Comparison of ENCODE assay signal across 17 cellular contexts in genomic region chr11:122714021-122714420, GRCh38. TPM values are rescaled to one million over a fixed set of nuclear protein-coding genes. Genes with fewer than 3 reads are reported as not detected.
DNase-seq lines count a peak whose midpoint lies in the region; ATAC-seq, FAIRE-seq and TF ChIP-seq lines count a peak whose summit lies in the region.
"Had no signal": no experiment of that assay in that cellular context is flagged by ENCODE, and none has a peak within 500 bp of the region (broad histone marks: within the 10 kb centered on the region; RNA-seq: fewer than 3 reads in every experiment).

No MANE protein-coding gene starts in this region.

- H3K4ac ChIP-seq in mesendoderm (ENCODE audit: low read depth, low read length): no peak overlapping the region

- H3K4me3 ChIP-seq in CD4-positive, CD25-positive, alpha-beta regulatory T cell (ENCODE audit: low read depth, low read length): no peak overlapping the region
- H3K4me3 ChIP-seq in bronchial epithelial cell (ENCODE audit: low read depth, low read length): no peak overlapping the region
- no peak overlapping the region for H3K4me3 ChIP-seq in WERI-Rb-1 (ENCODE audit: low read depth, low read length)
- H3K4me3 ChIP-seq in mesendoderm (ENCODE audit: low read length): no peak overlapping the region
- H3K4me3 ChIP-seq: stomach had no signal

- peaks cover 20% of the 10 kb centered on the region for H3K4me1 ChIP-seq in CD4-positive, CD25-positive, alpha-beta regulatory T cell (ENCODE audit: control insufficient read depth, insufficient read depth, low read length, poor library complexity, severe bottlenecking)
- peaks cover 7% of the 10 kb centered on the region for H3K4me1 ChIP-seq in mesendoderm (ENCODE audit: control insufficient read depth, low read depth, low read length)

- H3K79me2 ChIP-seq in mesendoderm (ENCODE audit: control insufficient read depth, insufficient read depth, low read length): no peaks in the 10 kb centered on the region

- ATAC-seq in CD4-positive, CD25-positive, alpha-beta regulatory T cell (ENCODE audit: low read depth in 2 of 2): no peak
- ATAC-seq in GM18909 (IDR thresholded peaks at IDR 0.05; ENCODE audit: poor library complexity, unreplicated experiment) (peak; percentile 39), HG02981 (IDR thresholded peaks at IDR 0.05; ENCODE audit: unreplicated experiment) (peak; percentile 36), HG03457 (IDR thresholded peaks at IDR 0.05; ENCODE audit: unreplicated experiment) (no peak)

- H4K8ac ChIP-seq in mesendoderm (ENCODE audit: low read depth, low read length): no peak overlapping the region

- DNase-seq in CD4-positive, CD25-positive, alpha-beta regulatory T cell: no peak
- DNase-seq in bronchial epithelial cell (ENCODE audit: low read depth): no peak
- no peak for DNase-seq in WERI-Rb-1
- DNase-seq in mesendoderm: no peak
- DNase-seq in NOMO-1 treated with dmso at 0.1 percent for 144 hours (lab: John Stamatoyannopoulos, UW; ENCODE audit: unreplicated experiment): no peak
- DNase-seq: activated gamma-delta T cell; DMS79; endodermal cell; kidney; stimulated activated CD4-positive, alpha-beta T cell treated with anti-CD3 and anti-CD28 coated beads, Interleukin-4, amount 100 ng/mL, for 4 hours; stomach had no signal

- no peak overlapping the region for H3K9ac ChIP-seq in mesendoderm (ENCODE audit: low read length)

- no peak overlapping the region for H2BK5ac ChIP-seq in mesendoderm (ENCODE audit: low read length)

- H3K36me3 ChIP-seq in CD4-positive, CD25-positive, alpha-beta regulatory T cell (ENCODE audit: control insufficient read depth, insufficient read depth, low read length): peaks cover 5% of the 10 kb centered on the region
- H3K36me3 ChIP-seq in bronchial epithelial cell (ENCODE audit: control insufficient read depth, insufficient read depth, low read length) (peaks cover 2% of the 10 kb centered on the region), WERI-Rb-1 (no peaks in the 10 kb centered on the region), mesendoderm (ENCODE audit: control insufficient read depth, insufficient read depth, low read length) (no peaks in the 10 kb centered on the region)
- H3K36me3 ChIP-seq: stomach had no signal

- no peak overlapping the region for H3K56ac ChIP-seq in mesendoderm (ENCODE audit: low read length)

- H2BK15ac ChIP-seq in mesendoderm (replicated peaks; ENCODE audit: low read depth): no peak overlapping the region

- no peak overlapping the region for H2AK5ac ChIP-seq in mesendoderm (ENCODE audit: low read length)

- no peak overlapping the region for H4K5ac ChIP-seq in mesendoderm (ENCODE audit: low read length)

- FAIRE-seq in bronchial epithelial cell (lab: Jason Lieb, UNC): peak; percentile 83
- FAIRE-seq: frontal cortex, kidney, RCC 7860 had no signal

- no peaks in the 10 kb centered on the region for H3K9me3 Mint-ChIP-seq in CD4-positive, CD25-positive, alpha-beta regulatory T cell
- H3K9me3 Mint-ChIP-seq: endodermal cell; T-helper 1 cell treated with Interleukin-12 subunit alpha and Interleukin-12 subunit beta and Interleukin-4 antibody, amounts not matched to agents 30 μg/mL and 1 μg/mL, for 36 hours had no signal

- no peak for TF ChIP-seq CTCF in bronchial epithelial cell (IDR thresholded peaks at IDR 0.05; ENCODE audit: insufficient read depth, low read length, severe bottlenecking)
- no peak for TF ChIP-seq CTCF in WERI-Rb-1 (IDR thresholded peaks at IDR 0.05; ENCODE audit: low read depth, low read length)

- no peak overlapping the region for H3K4me2 ChIP-seq in mesendoderm (ENCODE audit: low read length)

- H3K27me3 ChIP-seq in CD4-positive, CD25-positive, alpha-beta regulatory T cell (ENCODE audit: control insufficient read depth, insufficient read depth, low read length): no peaks in the 10 kb centered on the region
- H3K27me3 ChIP-seq in bronchial epithelial cell (ENCODE audit: control insufficient read depth, insufficient read depth, low read length) (no peaks in the 10 kb centered on the region), WERI-Rb-1 (ENCODE audit: insufficient read depth, low read depth, severe bottlenecking) (peaks cover 77% of the 10 kb centered on the region), mesendoderm (ENCODE audit: insufficient read depth, low read length, poor library complexity) (no peaks in the 10 kb centered on the region)
- H3K27me3 ChIP-seq: stomach had no signal

- H2BK120ac ChIP-seq in mesendoderm (ENCODE audit: low read depth, low read length): no peak overlapping the region

- H3K27ac ChIP-seq in CD4-positive, CD25-positive, alpha-beta regulatory T cell (ENCODE audit: insufficient read depth, low read length, poor library complexity, severe bottlenecking): no peak overlapping the region
- H3K27ac ChIP-seq in WERI-Rb-1 (no peak overlapping the region), mesendoderm (ENCODE audit: low read depth, low read length) (no peak overlapping the region)

- H3K18ac ChIP-seq in mesendoderm (ENCODE audit: low read length): no peak overlapping the region

- H3K27me3 Mint-ChIP-seq in CD4-positive, CD25-positive, alpha-beta regulatory T cell: no peaks in the 10 kb centered on the region

- H3K23ac ChIP-seq in mesendoderm (ENCODE audit: low read length): no peak overlapping the region

- peaks cover 16 to 82% (median 49%) of the 10 kb centered on the region in 4 donors for H3K4me1 Mint-ChIP-seq in CD4-positive, CD25-positive, alpha-beta regulatory T cell

- H3K79me1 ChIP-seq in mesendoderm (ENCODE audit: low read length): no peaks in the 10 kb centered on the region

- H3K27ac Mint-ChIP-seq in CD4-positive, CD25-positive, alpha-beta regulatory T cell: peak overlapping the region; percentile 36 to 66 (median 49)
- H3K27ac Mint-ChIP-seq: endodermal cell; T-helper 1 cell treated with Interleukin-12 subunit alpha and Interleukin-12 subunit beta and Interleukin-4 antibody, amounts not matched to agents 30 μg/mL and 1 μg/mL, for 36 hours had no signal

- WGBS in mesendoderm (ENCODE audit: extremely low coverage, insufficient coverage, low lambda C conversion rate): no CpG with 5 or more reads among the region's 5 CpGs

- no peaks in the 10 kb centered on the region for H3K9me3 ChIP-seq in CD4-positive, CD25-positive, alpha-beta regulatory T cell (ENCODE audit: control insufficient read depth in 2 of 2, low read length in 2 of 2)
- no peaks in the 10 kb centered on the region for H3K9me3 ChIP-seq in WERI-Rb-1 (ENCODE audit: severe bottlenecking)
- H3K9me3 ChIP-seq: stomach had no signal

- H3K36me3 Mint-ChIP-seq in CD4-positive, CD25-positive, alpha-beta regulatory T cell: peaks cover 13% of the 10 kb centered on the region

- H3K4me3 Mint-ChIP-seq in CD4-positive, CD25-positive, alpha-beta regulatory T cell: no peak overlapping the region
- H3K4me3 Mint-ChIP-seq: endodermal cell; T-helper 1 cell treated with Interleukin-12 subunit alpha and Interleukin-12 subunit beta and Interleukin-4 antibody, amounts not matched to agents 30 μg/mL and 1 μg/mL, for 36 hours had no signal

RNA-seq across cellular contexts. Expression of gene UBASH3B, which starts 58.5 kb away (rescaled TPM):
- total RNA-seq in CD4-positive, CD25-positive, alpha-beta regulatory T cell: 57.6 TPM
- 10 to 100 TPM; 14.2 to 21.4 (median 18.1) TPM for polyA plus RNA-seq in CD4-positive, CD25-positive, alpha-beta regulatory T cell
- total RNA-seq in bronchial epithelial cell: 10.0 and 10.4 TPM in 2 replicates
- polyA plus RNA-seq in mesendoderm (2013, experiment 1 of 2): 8.2 TPM
- polyA plus RNA-seq in mesendoderm (2013, experiment 2 of 2): 8.8 TPM

Comparison
In these comparisons a context has a peak if more than half of its experiments do, and no peak if none do; other contexts are left out.
1. ATAC-seq: peak in GM18909 (single experiment) and HG02981 (single experiment); none in CD4-positive, CD25-positive, alpha-beta regulatory T cell (0 of 2) and HG03457 (single experiment).